In genomic region chr4:39097290-39097689, GRCh38 we compare ENCODE assay signal across 2 cellular contexts.
A peak's percentile ranks its signal among the peaks of the same experiment; 100 is the strongest.
TF ChIP-seq lines count a peak whose summit lies in the region.

No MANE protein-coding gene starts in this region.

TF ChIP-seq in GM12878, 131 proteins besides CTCF, POLR2A, EP300 and RAD21:
- TF ChIP-seq NRF1 (conservative IDR thresholded peaks at IDR 0.05; ENCODE audit: low read depth, low read length), result no peak
- TF ChIP-seq KLF5 (IDR thresholded peaks at IDR 0.05; ENCODE audit: partially characterized antibody), result no peak
- no peak for TF ChIP-seq TAF1 (IDR thresholded peaks at IDR 0.05; ENCODE audit: borderline replicate concordance, low read depth, low read length)
- no peak for TF ChIP-seq HDAC2 (IDR thresholded peaks at IDR 0.05)
- TF ChIP-seq MEF2B (IDR thresholded peaks at IDR 0.05; ENCODE audit: partially characterized antibody, poor library complexity, severe bottlenecking), result no peak
- no peak for TF ChIP-seq RELB (IDR thresholded peaks at IDR 0.05; ENCODE audit: low read depth)
- no peak for TF ChIP-seq EGR1 (IDR thresholded peaks at IDR 0.05; ENCODE audit: borderline replicate concordance in 1 of 2, low read depth in 2 of 2, low read length in 2 of 2)
- no peak for TF ChIP-seq SMAD1 (IDR thresholded peaks at IDR 0.05; ENCODE audit: low read depth, partially characterized antibody)
- TF ChIP-seq RFX5 (IDR thresholded peaks at IDR 0.05; ENCODE audit: low read depth, low read length), result no peak
- TF ChIP-seq IKZF1 (conservative IDR thresholded peaks at IDR 0.05), result no peak
- TF ChIP-seq ZNF274 (IDR thresholded peaks at IDR 0.05; ENCODE audit: insufficient read depth, insufficient read length), result no peak
- TF ChIP-seq, protein P1, sequence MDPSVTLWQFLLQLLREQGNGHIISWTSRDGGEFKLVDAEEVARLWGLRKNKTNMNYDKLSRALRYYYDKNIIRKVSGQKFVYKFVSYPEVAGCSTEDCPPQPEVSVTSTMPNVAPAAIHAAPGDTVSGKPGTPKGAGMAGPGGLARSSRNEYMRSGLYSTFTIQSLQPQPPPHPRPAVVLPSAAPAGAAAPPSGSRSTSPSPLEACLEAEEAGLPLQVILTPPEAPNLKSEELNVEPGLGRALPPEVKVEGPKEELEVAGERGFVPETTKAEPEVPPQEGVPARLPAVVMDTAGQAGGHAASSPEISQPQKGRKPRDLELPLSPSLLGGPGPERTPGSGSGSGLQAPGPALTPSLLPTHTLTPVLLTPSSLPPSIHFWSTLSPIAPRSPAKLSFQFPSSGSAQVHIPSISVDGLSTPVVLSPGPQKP (IDR thresholded peaks at IDR 0.05; ENCODE audit: low read depth, low read length), result no peak
TF ChIP-seq in GM12878: peak in this region for 0.

TF ChIP-seq in liver, 16 proteins besides CTCF, POLR2A, EP300 and RAD21:
- TF ChIP-seq SP1 (IDR thresholded peaks at IDR 0.05) (no peak), HNF4G (IDR thresholded peaks at IDR 0.05) (no peak), JUND (IDR thresholded peaks at IDR 0.05) (peak in 1 of 2 donors; percentile 24), ZBTB33 (IDR thresholded peaks at IDR 0.05) (no peak), GABPA (IDR thresholded peaks at IDR 0.05 in 1 of 2, conservative IDR thresholded peaks at IDR 0.05 in 1 of 2) (no peak), YY1 (IDR thresholded peaks at IDR 0.05) (peak; percentile 19), NR2F2 (IDR thresholded peaks at IDR 0.05) (no peak), RXRA (IDR thresholded peaks at IDR 0.05) (peak in 1 of 2 donors; percentile 28), TAF1 (conservative IDR thresholded peaks at IDR 0.05) (no peak), HNF4A (conservative IDR thresholded peaks at IDR 0.05) (peak; percentile 38 to 57), FOXA1 (IDR thresholded peaks at IDR 0.05) (no peak), FOXA2 (IDR thresholded peaks at IDR 0.05) (peak; percentile 52), EGR1 (IDR thresholded peaks at IDR 0.05; ENCODE audit: low read depth in 2 of 2) (no peak)
- TF ChIP-seq, protein P2, sequence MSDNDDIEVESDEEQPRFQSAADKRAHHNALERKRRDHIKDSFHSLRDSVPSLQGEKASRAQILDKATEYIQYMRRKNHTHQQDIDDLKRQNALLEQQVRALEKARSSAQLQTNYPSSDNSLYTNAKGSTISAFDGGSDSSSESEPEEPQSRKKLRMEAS (IDR thresholded peaks at IDR 0.05), result peak; percentile 26
- TF ChIP-seq, protein P3, sequence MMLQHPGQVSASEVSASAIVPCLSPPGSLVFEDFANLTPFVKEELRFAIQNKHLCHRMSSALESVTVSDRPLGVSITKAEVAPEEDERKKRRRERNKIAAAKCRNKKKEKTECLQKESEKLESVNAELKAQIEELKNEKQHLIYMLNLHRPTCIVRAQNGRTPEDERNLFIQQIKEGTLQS (IDR thresholded peaks at IDR 0.05), result no peak
- TF ChIP-seq, protein P4, sequence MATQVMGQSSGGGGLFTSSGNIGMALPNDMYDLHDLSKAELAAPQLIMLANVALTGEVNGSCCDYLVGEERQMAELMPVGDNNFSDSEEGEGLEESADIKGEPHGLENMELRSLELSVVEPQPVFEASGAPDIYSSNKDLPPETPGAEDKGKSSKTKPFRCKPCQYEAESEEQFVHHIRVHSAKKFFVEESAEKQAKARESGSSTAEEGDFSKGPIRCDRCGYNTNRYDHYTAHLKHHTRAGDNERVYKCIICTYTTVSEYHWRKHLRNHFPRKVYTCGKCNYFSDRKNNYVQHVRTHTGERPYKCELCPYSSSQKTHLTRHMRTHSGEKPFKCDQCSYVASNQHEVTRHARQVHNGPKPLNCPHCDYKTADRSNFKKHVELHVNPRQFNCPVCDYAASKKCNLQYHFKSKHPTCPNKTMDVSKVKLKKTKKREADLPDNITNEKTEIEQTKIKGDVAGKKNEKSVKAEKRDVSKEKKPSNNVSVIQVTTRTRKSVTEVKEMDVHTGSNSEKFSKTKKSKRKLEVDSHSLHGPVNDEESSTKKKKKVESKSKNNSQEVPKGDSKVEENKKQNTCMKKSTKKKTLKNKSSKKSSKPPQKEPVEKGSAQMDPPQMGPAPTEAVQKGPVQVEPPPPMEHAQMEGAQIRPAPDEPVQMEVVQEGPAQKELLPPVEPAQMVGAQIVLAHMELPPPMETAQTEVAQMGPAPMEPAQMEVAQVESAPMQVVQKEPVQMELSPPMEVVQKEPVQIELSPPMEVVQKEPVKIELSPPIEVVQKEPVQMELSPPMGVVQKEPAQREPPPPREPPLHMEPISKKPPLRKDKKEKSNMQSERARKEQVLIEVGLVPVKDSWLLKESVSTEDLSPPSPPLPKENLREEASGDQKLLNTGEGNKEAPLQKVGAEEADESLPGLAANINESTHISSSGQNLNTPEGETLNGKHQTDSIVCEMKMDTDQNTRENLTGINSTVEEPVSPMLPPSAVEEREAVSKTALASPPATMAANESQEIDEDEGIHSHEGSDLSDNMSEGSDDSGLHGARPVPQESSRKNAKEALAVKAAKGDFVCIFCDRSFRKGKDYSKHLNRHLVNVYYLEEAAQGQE (IDR thresholded peaks at IDR 0.05), result no peak
